ENCODE assay signal across 9 cellular contexts in genomic region chr13:43805071-43805468, GRCh38. TPM values are rescaled to one million over a fixed set of nuclear protein-coding genes. Genes with fewer than 3 reads are reported as not detected.
DNase-seq lines count a peak whose midpoint lies in the region; ATAC-seq lines count a peak whose summit lies in the region.
"Had no signal": no experiment of that assay in that cellular context is flagged by ENCODE, and none has a peak within 500 bp of the region (broad histone marks: within the 10 kb centered on the region; RNA-seq: fewer than 3 reads in every experiment).

No MANE protein-coding gene starts in this region.

- peak; percentile 66 for DNase-seq in activated CD4-positive, alpha-beta T cell treated with anti-CD3 and anti-CD28 coated beads for 36 hours
- no peak for DNase-seq in activated CD4-positive, alpha-beta T cell treated with anti-CD3 and anti-CD28 coated beads, Interleukin-2, amount 10 ng/mL, durations not matched to agents 7 days and 5 days
- DNase-seq in RPMI7951 (ENCODE audit: low read depth), result peak; percentile 89
- peak; percentile 86 for DNase-seq in fibroblast of the conjunctiva (ENCODE audit: low read depth)
- DNase-seq in stimulated activated CD4-positive, alpha-beta T cell treated with anti-CD3 and anti-CD28 coated beads, TNF-alpha, amount 100 ng/mL, for 48 hours (ENCODE audit: low read depth in 3 of 3), result peak in 2 of 3 donors; percentile 16 to 32
- no peak for DNase-seq in NCI-H2107 (lab: John Stamatoyannopoulos, UW)
- no peak for DNase-seq in NOMO-1 (lab: John Stamatoyannopoulos, UW; ENCODE audit: unreplicated experiment in 2 of 2)
- no peak for DNase-seq in SK-N-DZ (ENCODE audit: low spot score)

- CTCF ChIA-PET in activated CD4-positive, alpha-beta T cell treated with anti-CD3 and anti-CD28 coated beads for 36 hours (lab: Charles Lee), result interaction anchor here (0.7 to 2.8 kb wide), 12 partner anchors 9 to 1204 kb away, joined by 3 to 13 read pairs (median 4); no protein-coding TSS in a partner anchor
- CTCF ChIA-PET in activated CD4-positive, alpha-beta T cell treated with anti-CD3 and anti-CD28 coated beads, Interleukin-2, amount 10 ng/mL, durations not matched to agents 7 days and 5 days (lab: Charles Lee), result interaction anchor here (1.3 to 1.5 kb wide), 2 partner anchors 10 to 12 kb away, joined by 3 to 4 read pairs; no protein-coding TSS in a partner anchor

- no peaks in the 10 kb centered on the region for H3K9me3 Mint-ChIP-seq in activated CD4-positive, alpha-beta T cell treated with anti-CD3 and anti-CD28 coated beads for 36 hours (ENCODE audit: low read depth)
- no peaks in the 10 kb centered on the region for H3K9me3 Mint-ChIP-seq in activated CD4-positive, alpha-beta T cell treated with anti-CD3 and anti-CD28 coated beads, Interleukin-2, amount 10 ng/mL, durations not matched to agents 7 days and 5 days
- H3K9me3 Mint-ChIP-seq: naive B cell had no signal

- POLR2A ChIA-PET in activated CD4-positive, alpha-beta T cell treated with anti-CD3 and anti-CD28 coated beads for 36 hours (lab: Charles Lee), result no interaction called here
- POLR2A ChIA-PET in activated CD4-positive, alpha-beta T cell treated with anti-CD3 and anti-CD28 coated beads, Interleukin-2, amount 10 ng/mL, durations not matched to agents 7 days and 5 days (lab: Charles Lee), result no interaction called here

- peak; percentile 95 for ATAC-seq in activated CD4-positive, alpha-beta T cell treated with anti-CD3 and anti-CD28 coated beads for 36 hours

- H3K36me3 Mint-ChIP-seq in activated CD4-positive, alpha-beta T cell treated with anti-CD3 and anti-CD28 coated beads for 36 hours (ENCODE audit: low read depth), result no peaks in the 10 kb centered on the region
- no peaks in the 10 kb centered on the region for H3K36me3 Mint-ChIP-seq in activated CD4-positive, alpha-beta T cell treated with anti-CD3 and anti-CD28 coated beads, Interleukin-2, amount 10 ng/mL, durations not matched to agents 7 days and 5 days (ENCODE audit: low read depth)
- H3K36me3 Mint-ChIP-seq: naive B cell had no signal

- H3K4me3 Mint-ChIP-seq in activated CD4-positive, alpha-beta T cell treated with anti-CD3 and anti-CD28 coated beads for 36 hours, result no peak overlapping the region
- no peak overlapping the region for H3K4me3 Mint-ChIP-seq in activated CD4-positive, alpha-beta T cell treated with anti-CD3 and anti-CD28 coated beads, Interleukin-2, amount 10 ng/mL, durations not matched to agents 7 days and 5 days
- H3K4me3 Mint-ChIP-seq: naive B cell had no signal

- peaks cover 16% of the 10 kb centered on the region for H3K27me3 Mint-ChIP-seq in activated CD4-positive, alpha-beta T cell treated with anti-CD3 and anti-CD28 coated beads for 36 hours
- peaks cover 21% of the 10 kb centered on the region for H3K27me3 Mint-ChIP-seq in activated CD4-positive, alpha-beta T cell treated with anti-CD3 and anti-CD28 coated beads, Interleukin-2, amount 10 ng/mL, durations not matched to agents 7 days and 5 days

- intact Hi-C loops in activated CD4-positive, alpha-beta T cell treated with anti-CD3 and anti-CD28 coated beads for 36 hours (cut with DNase I, micrococcal nuclease), result loop anchor here (1.0 to 2.0 kb wide), 3 partner anchors 8 to 1210 kb away; no protein-coding TSS in a partner anchor

- H3K4me1 Mint-ChIP-seq in activated CD4-positive, alpha-beta T cell treated with anti-CD3 and anti-CD28 coated beads for 36 hours, result peaks cover 6% of the 10 kb centered on the region
- H3K4me1 Mint-ChIP-seq in activated CD4-positive, alpha-beta T cell treated with anti-CD3 and anti-CD28 coated beads, Interleukin-2, amount 10 ng/mL, durations not matched to agents 7 days and 5 days, result peaks cover 3% of the 10 kb centered on the region
- H3K4me1 Mint-ChIP-seq: naive B cell had no signal

- H3K27ac Mint-ChIP-seq in activated CD4-positive, alpha-beta T cell treated with anti-CD3 and anti-CD28 coated beads for 36 hours, result no peak overlapping the region
- no peak overlapping the region for H3K27ac Mint-ChIP-seq in activated CD4-positive, alpha-beta T cell treated with anti-CD3 and anti-CD28 coated beads, Interleukin-2, amount 10 ng/mL, durations not matched to agents 7 days and 5 days

RNA-seq across cellular contexts. Expression of gene ENOX1, which starts 18.3 kb away (rescaled TPM):
- total RNA-seq in activated CD4-positive, alpha-beta T cell treated with anti-CD3 and anti-CD28 coated beads for 36 hours, result under 1 TPM; 0.28 to 0.48 TPM
- total RNA-seq in activated CD4-positive, alpha-beta T cell treated with anti-CD3 and anti-CD28 coated beads, Interleukin-2, amount 10 ng/mL, durations not matched to agents 7 days and 5 days, result under 1 TPM; 0.07 to 0.19 TPM
- 1.9 and 2.6 TPM in 2 replicates for total RNA-seq in RPMI7951 (2014; rRNA removed; shearing (Covaris generic))
- 30.9 and 31.8 TPM in 2 replicates for polyA plus RNA-seq in SK-N-DZ (2014; cell fraction: cytosol; rRNA removed)
- 14.9 and 17.1 TPM in 2 replicates for polyA plus RNA-seq in SK-N-DZ (2014; cell fraction: nucleus; rRNA removed)

Comparison
In these comparisons a context has a peak if more than half of its experiments do, and no peak if none do; other contexts are left out.
1. DNase-seq: peak in activated CD4-positive, alpha-beta T cell treated with anti-CD3 and anti-CD28 coated beads for 36 hours (single experiment), RPMI7951 (single experiment), fibroblast of the conjunctiva (single experiment) and stimulated activated CD4-positive, alpha-beta T cell treated with anti-CD3 and anti-CD28 coated beads, TNF-alpha, amount 100 ng/mL, for 48 hours (2 of 3); none in activated CD4-positive, alpha-beta T cell treated with anti-CD3 and anti-CD28 coated beads, Interleukin-2, amount 10 ng/mL, durations not matched to agents 7 days and 5 days (single experiment), NCI-H2107 (single experiment), NOMO-1 (0 of 2) and SK-N-DZ (single experiment).